Comparison of ENCODE assay signal across 1 cellular context in the genomic region with DNA sequence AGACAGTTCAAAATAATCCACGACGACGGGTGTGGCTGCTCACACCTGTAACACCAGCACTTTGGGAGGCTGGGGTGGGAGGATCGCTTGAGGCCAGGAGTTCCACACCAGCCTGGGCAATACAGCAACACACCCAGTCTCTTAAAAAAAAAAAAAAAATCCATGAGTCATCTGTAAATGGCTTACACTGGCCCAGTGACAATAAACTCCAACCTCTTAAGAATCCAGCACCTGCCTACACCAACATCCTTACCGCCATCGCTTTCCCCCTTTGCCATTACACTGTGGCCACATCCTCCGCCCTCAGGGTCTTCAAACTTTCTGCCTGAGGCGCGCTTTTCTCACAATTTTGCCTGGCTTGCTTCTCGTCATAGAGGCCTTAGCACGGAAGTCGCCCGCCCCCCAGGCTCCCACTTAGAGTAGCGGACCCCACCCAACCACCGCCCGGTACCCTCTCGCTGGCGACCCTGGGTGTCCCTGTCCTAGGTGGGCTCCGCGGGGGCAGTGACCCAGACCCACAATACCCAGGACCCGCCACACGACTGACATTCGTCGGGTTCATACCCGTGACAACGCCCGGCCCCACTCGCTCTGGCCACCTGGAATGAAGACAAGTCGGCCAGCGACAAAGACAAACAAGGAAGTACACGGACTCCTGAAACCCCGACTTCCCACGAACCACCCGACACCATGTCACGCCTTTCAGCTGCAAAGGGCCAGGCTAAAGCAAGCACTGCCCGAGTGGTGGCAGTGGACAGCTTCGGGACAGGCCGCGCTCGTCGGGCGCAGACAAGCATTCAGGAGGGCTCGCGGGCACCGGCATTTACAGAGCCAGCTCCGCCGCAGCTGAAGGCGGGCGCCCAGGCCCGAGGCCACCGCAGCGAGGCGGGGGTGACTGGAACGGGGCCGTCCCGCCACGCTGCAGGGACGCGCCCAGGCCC.
TF ChIP-seq lines count a peak whose summit lies in the region.

No MANE protein-coding gene starts in this region.

TF ChIP-seq in HCT116, 20 proteins besides CTCF, POLR2A, EP300 and RAD21 (continued from another document):
- no peak for TF ChIP-seq YY1 (IDR thresholded peaks at IDR 0.05; ENCODE audit: extremely low read depth, insufficient replicate concordance, low read depth, low read length)
- TF ChIP-seq JUND (IDR thresholded peaks at IDR 0.05): peak; percentile 17; the same call in 1 of the 2 replicates
- peak; percentile 81 for TF ChIP-seq ZFX (IDR thresholded peaks at IDR 0.05)
